ENCODE assay signal across 21 cellular contexts in genomic region chr1:96581786-96582185, GRCh38.
"Had no signal": no experiment of that assay in that cellular context is flagged by ENCODE, and none has a peak within 500 bp of the region (broad histone marks: within the 10 kb centered on the region; RNA-seq: fewer than 3 reads in every experiment).

No MANE protein-coding gene starts in this region.

- ATAC-seq: activated CD8-positive, alpha-beta T cell treated with anti-CD3 and anti-CD28 coated beads, Interleukin-2, amount 10 ng/mL, durations not matched to agents 7 days and 5 days; gastrocnemius medialis; left lobe of liver; lower lobe of right lung; naive thymus-derived CD8-positive, alpha-beta T cell; psoas muscle; right cardiac atrium had no signal

- H3K4me1 ChIP-seq: adrenal gland, ascending aorta, gastrocnemius medialis, lower lobe of right lung, psoas muscle, thyroid gland had no signal

- H3K4me3 ChIP-seq: adrenal gland, ascending aorta, gastrocnemius medialis, lower lobe of right lung, psoas muscle, thyroid gland had no signal

- H3K27ac ChIP-seq: adrenal gland, ascending aorta, brain microvascular endothelial cell, gastrocnemius medialis, lower lobe of right lung, psoas muscle, thyroid gland, WERI-Rb-1 had no signal

- H3K9me3 ChIP-seq: adrenal gland, ascending aorta, gastrocnemius medialis, lower lobe of right lung, psoas muscle, thyroid gland had no signal

- H3K27me3 ChIP-seq: adrenal gland, ascending aorta, brain microvascular endothelial cell, gastrocnemius medialis, thyroid gland had no signal

- DNase-seq: activated CD4-positive, alpha-beta T cell treated with anti-CD3 and anti-CD28 coated beads for 1 hour; activated CD4-positive, alpha-beta T cell treated with anti-CD3 and anti-CD28 coated beads, Interleukin-2, amount 50 U/mL, for 1 hour; activated CD8-positive, alpha-beta T cell treated with anti-CD3 and anti-CD28 coated beads, Interleukin-2, amount 10 ng/mL, durations not matched to agents 7 days and 5 days; activated gamma-delta T cell treated with Interleukin-2 at 50 U/mL for 16 hours; adrenal gland; brain microvascular endothelial cell; caudate nucleus; effector memory CD4-positive, alpha-beta T cell; gastrocnemius medialis; hippocampal formation; immature natural killer cell; lower lobe of right lung; naive thymus-derived CD8-positive, alpha-beta T cell; psoas muscle; right cardiac atrium; stimulated activated CD4-positive, alpha-beta T cell treated with anti-CD3 and anti-CD28 coated beads, Interleukin-4, amount 100 ng/mL, for 4 hours; substantia nigra; thyroid gland; WERI-Rb-1 had no signal

- H3K36me3 ChIP-seq: adrenal gland, ascending aorta, brain microvascular endothelial cell, gastrocnemius medialis, lower lobe of right lung, thyroid gland, WERI-Rb-1 had no signal
